1 cellular context compared by ENCODE assay signal in the genomic region with DNA sequence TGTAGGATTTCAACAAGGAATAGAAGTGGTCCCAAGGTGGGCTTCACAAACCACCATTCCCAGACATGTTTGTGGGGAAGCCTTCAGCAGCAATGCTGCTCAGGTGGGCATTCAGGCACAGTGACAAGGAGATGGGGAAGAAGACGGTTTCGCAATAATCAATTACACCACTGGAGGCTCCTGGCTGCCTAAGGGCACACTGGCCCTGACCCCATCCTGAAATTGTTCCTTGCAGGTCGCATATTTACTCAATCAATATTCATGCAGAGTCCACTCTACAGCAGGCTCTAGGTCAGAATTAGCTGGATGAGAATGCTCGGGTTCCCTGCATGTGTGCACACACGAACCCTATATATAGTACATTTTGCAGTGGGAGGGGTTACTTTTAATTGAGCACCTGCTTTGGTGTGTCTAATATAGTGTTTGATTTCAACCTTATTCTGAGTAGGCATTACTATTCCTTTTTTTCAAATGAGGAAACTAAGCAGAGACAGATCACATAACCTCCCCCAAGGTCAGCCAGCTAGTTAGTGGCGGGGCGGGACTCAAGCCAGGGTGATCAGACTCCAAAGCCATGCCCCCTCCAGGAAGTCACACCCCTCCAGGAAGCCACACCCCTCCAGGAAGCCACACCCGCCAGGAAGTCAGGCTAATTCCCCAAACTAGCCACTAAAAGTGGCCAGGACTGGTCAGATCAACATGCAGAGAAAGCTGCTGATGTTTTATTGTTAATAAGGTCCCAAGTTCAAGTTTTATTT.
A peak's percentile ranks its signal among the peaks of the same experiment; 100 is the strongest.
TF ChIP-seq lines count a peak whose summit lies in the region.

No MANE protein-coding gene starts in this region.

TF ChIP-seq in HepG2, 621 proteins besides CTCF, POLR2A, EP300 and RAD21 (continued from another document):
- TF ChIP-seq LCORL (IDR thresholded peaks at IDR 0.05): no peak
- TF ChIP-seq LCORL (CRISPR knock-in tag; IDR thresholded peaks at IDR 0.05): peak; percentile 54; the same call in 1 of the 2 replicates
- TF ChIP-seq CEBPB (IDR thresholded peaks at IDR 0.05; ENCODE audit: borderline replicate concordance, low read depth, low read length): peak; percentile 99
- TF ChIP-seq, protein P1, sequence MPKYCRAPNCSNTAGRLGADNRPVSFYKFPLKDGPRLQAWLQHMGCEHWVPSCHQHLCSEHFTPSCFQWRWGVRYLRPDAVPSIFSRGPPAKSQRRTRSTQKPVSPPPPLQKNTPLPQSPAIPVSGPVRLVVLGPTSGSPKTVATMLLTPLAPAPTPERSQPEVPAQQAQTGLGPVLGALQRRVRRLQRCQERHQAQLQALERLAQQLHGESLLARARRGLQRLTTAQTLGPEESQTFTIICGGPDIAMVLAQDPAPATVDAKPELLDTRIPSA (CRISPR knock-in tag; IDR thresholded peaks at IDR 0.05; ENCODE audit: borderline replicate concordance): no peak
- TF ChIP-seq, protein P2, sequence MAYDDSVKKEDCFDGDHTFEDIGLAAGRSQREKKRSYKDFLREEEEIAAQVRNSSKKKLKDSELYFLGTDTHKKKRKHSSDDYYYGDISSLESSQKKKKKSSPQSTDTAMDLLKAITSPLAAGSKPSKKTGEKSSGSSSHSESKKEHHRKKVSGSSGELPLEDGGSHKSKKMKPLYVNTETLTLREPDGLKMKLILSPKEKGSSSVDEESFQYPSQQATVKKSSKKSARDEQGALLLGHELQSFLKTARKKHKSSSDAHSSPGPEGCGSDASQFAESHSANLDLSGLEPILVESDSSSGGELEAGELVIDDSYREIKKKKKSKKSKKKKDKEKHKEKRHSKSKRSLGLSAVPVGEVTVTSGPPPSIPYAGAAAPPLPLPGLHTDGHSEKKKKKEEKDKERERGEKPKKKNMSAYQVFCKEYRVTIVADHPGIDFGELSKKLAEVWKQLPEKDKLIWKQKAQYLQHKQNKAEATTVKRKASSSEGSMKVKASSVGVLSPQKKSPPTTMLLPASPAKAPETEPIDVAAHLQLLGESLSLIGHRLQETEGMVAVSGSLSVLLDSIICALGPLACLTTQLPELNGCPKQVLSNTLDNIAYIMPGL (CRISPR knock-in tag; IDR thresholded peaks at IDR 0.05; ENCODE audit: borderline replicate concordance in 1 of 2, low read depth in 1 of 2): no peak
- TF ChIP-seq HOXA3 (CRISPR knock-in tag; IDR thresholded peaks at IDR 0.05): peak; percentile 66
- TF ChIP-seq, protein P3, sequence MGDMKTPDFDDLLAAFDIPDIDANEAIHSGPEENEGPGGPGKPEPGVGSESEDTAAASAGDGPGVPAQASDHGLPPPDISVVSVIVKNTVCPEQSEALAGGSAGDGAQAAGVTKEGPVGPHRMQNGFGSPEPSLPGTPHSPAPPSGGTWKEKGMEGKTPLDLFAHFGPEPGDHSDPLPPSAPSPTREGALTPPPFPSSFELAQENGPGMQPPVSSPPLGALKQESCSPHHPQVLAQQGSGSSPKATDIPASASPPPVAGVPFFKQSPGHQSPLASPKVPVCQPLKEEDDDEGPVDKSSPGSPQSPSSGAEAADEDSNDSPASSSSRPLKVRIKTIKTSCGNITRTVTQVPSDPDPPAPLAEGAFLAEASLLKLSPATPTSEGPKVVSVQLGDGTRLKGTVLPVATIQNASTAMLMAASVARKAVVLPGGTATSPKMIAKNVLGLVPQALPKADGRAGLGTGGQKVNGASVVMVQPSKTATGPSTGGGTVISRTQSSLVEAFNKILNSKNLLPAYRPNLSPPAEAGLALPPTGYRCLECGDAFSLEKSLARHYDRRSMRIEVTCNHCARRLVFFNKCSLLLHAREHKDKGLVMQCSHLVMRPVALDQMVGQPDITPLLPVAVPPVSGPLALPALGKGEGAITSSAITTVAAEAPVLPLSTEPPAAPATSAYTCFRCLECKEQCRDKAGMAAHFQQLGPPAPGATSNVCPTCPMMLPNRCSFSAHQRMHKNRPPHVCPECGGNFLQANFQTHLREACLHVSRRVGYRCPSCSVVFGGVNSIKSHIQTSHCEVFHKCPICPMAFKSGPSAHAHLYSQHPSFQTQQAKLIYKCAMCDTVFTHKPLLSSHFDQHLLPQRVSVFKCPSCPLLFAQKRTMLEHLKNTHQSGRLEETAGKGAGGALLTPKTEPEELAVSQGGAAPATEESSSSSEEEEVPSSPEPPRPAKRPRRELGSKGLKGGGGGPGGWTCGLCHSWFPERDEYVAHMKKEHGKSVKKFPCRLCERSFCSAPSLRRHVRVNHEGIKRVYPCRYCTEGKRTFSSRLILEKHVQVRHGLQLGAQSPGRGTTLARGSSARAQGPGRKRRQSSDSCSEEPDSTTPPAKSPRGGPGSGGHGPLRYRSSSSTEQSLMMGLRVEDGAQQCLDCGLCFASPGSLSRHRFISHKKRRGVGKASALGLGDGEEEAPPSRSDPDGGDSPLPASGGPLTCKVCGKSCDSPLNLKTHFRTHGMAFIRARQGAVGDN (CRISPR knock-in tag; IDR thresholded peaks at IDR 0.05): peak; percentile 42
- TF ChIP-seq, protein P4, sequence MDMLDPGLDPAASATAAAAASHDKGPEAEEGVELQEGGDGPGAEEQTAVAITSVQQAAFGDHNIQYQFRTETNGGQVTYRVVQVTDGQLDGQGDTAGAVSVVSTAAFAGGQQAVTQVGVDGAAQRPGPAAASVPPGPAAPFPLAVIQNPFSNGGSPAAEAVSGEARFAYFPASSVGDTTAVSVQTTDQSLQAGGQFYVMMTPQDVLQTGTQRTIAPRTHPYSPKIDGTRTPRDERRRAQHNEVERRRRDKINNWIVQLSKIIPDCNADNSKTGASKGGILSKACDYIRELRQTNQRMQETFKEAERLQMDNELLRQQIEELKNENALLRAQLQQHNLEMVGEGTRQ (IDR thresholded peaks at IDR 0.05; ENCODE audit: low read depth, low read length): no peak
- TF ChIP-seq, protein P4 (CRISPR knock-in tag; IDR thresholded peaks at IDR 0.05; ENCODE audit: borderline replicate concordance): no peak
